1 cellular context compared by ENCODE assay signal in the genomic region with DNA sequence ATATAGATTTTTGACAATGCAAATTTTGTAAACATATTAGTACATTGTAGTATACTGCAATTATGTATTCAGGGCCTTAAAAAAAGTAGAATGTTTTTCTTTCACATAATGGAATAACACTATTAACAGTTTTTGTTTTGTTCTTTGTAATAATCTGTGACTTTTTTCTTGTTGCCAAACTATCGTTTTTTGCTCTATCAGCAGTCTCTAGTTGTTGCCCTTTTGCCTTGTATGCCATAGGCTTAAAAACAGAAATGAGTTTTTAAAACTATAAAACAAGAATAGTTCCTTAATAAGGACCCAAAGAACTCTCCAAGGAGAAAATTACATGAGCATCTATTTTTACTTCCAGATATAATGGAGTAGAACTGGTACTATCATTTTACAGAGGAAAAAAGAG.
TF ChIP-seq lines count a peak whose summit lies in the region.

No MANE protein-coding gene starts in this region.

TF ChIP-seq in endothelial cell of umbilical vein, 7 proteins besides CTCF, POLR2A, EP300 and RAD21:
- TF ChIP-seq EZH2 (IDR thresholded peaks at IDR 0.05; ENCODE audit: borderline replicate concordance, low read depth, low read length, severe bottlenecking) = no peak
- no peak for TF ChIP-seq MYC (IDR thresholded peaks at IDR 0.05; ENCODE audit: low read depth, low read length)
- no peak for TF ChIP-seq POLR2AphosphoS5 (IDR thresholded peaks at IDR 0.05; ENCODE audit: insufficient read depth, low read depth, low read length)
- TF ChIP-seq MAX (IDR thresholded peaks at IDR 0.05; ENCODE audit: insufficient read depth, insufficient read length) = no peak
- no peak for TF ChIP-seq GATA2 (IDR thresholded peaks at IDR 0.05; ENCODE audit: insufficient read depth, insufficient read length, low read depth, low read length)
- no peak for TF ChIP-seq JUN (IDR thresholded peaks at IDR 0.05; ENCODE audit: borderline replicate concordance, insufficient read depth, insufficient read length, low read depth)
- TF ChIP-seq FOS (IDR thresholded peaks at IDR 0.05; ENCODE audit: borderline replicate concordance, insufficient read depth, low read length) = no peak
